In the genomic region with DNA sequence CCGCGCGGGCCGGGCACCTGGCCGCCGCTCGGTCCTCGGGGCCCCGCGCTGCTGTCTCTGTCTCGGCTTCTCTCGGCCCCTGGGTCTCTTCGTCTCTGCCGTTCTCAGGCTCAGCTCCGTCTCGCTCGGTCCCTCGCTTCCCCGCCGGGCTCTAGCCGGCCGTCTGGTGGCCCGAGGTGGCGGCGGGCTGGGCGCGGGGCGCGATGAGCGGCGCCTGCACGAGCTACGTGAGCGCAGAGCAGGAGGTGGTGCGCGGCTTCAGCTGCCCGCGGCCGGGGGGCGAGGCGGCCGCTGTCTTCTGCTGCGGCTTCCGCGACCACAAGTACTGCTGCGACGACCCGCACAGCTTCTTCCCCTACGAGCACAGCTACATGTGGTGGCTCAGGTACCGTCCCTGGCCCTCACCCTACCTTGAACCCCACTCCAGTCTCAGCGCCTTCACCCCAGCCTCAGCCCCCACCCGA, we compare ENCODE assay signal across 8 cellular contexts. TPM values are rescaled to one million over a fixed set of nuclear protein-coding genes. Genes with fewer than 3 reads are reported as not detected.
DNase-seq lines count a peak whose midpoint lies in the region; ATAC-seq, FAIRE-seq and TF ChIP-seq lines count a peak whose summit lies in the region.

No MANE protein-coding gene starts in this region.

- H3K4me3 Mint-ChIP-seq in activated T-helper 2 cell treated with anti-CD3 and anti-CD28 coated beads, Interferon-gamma antibody, Interleukin-2, Interleukin-4, amounts not matched to agents 10 μg/mL and 5 μg/mL and 100 μg/mL, durations not matched to agents 14 hours and 24 hours and 36 hours (ENCODE audit: low read depth), result peak overlapping the region; percentile 38

- H3K36me3 ChIP-seq in liver (ENCODE audit: control insufficient read depth in 4 of 4, insufficient read depth in 3 of 4, low read depth in 1 of 4, low read length in 3 of 4) (no peaks in the 10 kb centered on the region), HepG2 (replicated peaks in 1 of 2; ENCODE audit: control insufficient read depth in 1 of 2, insufficient read depth in 2 of 2, low read length in 2 of 2) (no peaks in the 10 kb centered on the region)

- H3K9ac ChIP-seq in liver (ENCODE audit: low read depth in 1 of 2, low read length in 2 of 2) (no peak overlapping the region), HepG2 (ENCODE audit: insufficient read depth, low read depth, low read length) (no peak overlapping the region)

- DNase-seq in HepG2 (ENCODE audit: low spot score) (no peak), left ventricle myocardium superior (no peak), NCI-H774 (lab: John Stamatoyannopoulos, UW) (no peak), cerebellar cortex (ENCODE audit: low spot score) (no peak)
- no peak for DNase-seq in activated T-helper 2 cell treated with anti-CD3 and anti-CD28 coated beads, Interferon-gamma antibody, Interleukin-2, Interleukin-4, amounts not matched to agents 10 μg/mL and 5 μg/mL and 100 μg/mL, durations not matched to agents 14 hours and 24 hours and 36 hours (ENCODE audit: low spot score)
- DNase-seq in stimulated activated CD4-positive, alpha-beta T cell treated with anti-CD3 and anti-CD28 coated beads, Interleukin-12 subunit alpha, Interleukin-12 subunit beta, amount 100 ng/mL, for 48 hours (ENCODE audit: low read depth in 2 of 3, low spot score in 1 of 3), result peak in 2 of 3 donors; percentile 2 to 24

- H3K4me1 ChIP-seq in liver (ENCODE audit: control insufficient read depth in 4 of 4, insufficient read depth in 4 of 4, low read length in 3 of 4) (peaks cover 0 to 5% (median 2%) of the 10 kb centered on the region in 4 donors), HepG2 (ENCODE audit: insufficient read depth, low read length) (peaks cover 61% of the 10 kb centered on the region)

- H3K9me3 Mint-ChIP-seq in activated T-helper 2 cell treated with anti-CD3 and anti-CD28 coated beads, Interferon-gamma antibody, Interleukin-2, Interleukin-4, amounts not matched to agents 10 μg/mL and 5 μg/mL and 100 μg/mL, durations not matched to agents 14 hours and 24 hours and 36 hours, result peaks cover 7% of the 10 kb centered on the region

- ATAC-seq in HepG2 (no peak), left ventricle myocardium superior (peak; percentile 25), GM18858 (IDR thresholded peaks at IDR 0.05; ENCODE audit: unreplicated experiment) (no peak)

- POLR2A ChIA-PET in HepG2 (lab: Yijun Ruan, JAX), result interaction anchor here (0.7 kb wide), 1 partner anchor 74 kb away, joined by 3 read pairs; no protein-coding TSS in a partner anchor

- 9% methylated on average over 52 of the region's 52 CpGs for WGBS in liver
- WGBS in HepG2 (ENCODE audit: low lambda C conversion rate), result 79% methylated on average over 41 of the region's 52 CpGs

- no peaks in the 10 kb centered on the region for H4K20me1 ChIP-seq in HepG2 (ENCODE audit: insufficient read depth, low read length)

- H3K4me3 ChIP-seq in liver (ENCODE audit: low read depth in 1 of 3, low read length in 3 of 3) (peak overlapping the region in 2 of 3 donors; percentile 17 to 49), HepG2 (replicated peaks in 1 of 3; ENCODE audit: insufficient read depth in 1 of 3, low read depth in 2 of 3, low read length in 3 of 3) (no peak overlapping the region)

- no TSS peak for BruUV-seq in HepG2 (replicated peaks; lab: Mats Ljungman, UMichigan)

- peaks cover 40% of the 10 kb centered on the region for H3K4me1 Mint-ChIP-seq in activated T-helper 2 cell treated with anti-CD3 and anti-CD28 coated beads, Interferon-gamma antibody, Interleukin-2, Interleukin-4, amounts not matched to agents 10 μg/mL and 5 μg/mL and 100 μg/mL, durations not matched to agents 14 hours and 24 hours and 36 hours (ENCODE audit: low read depth)

- H3K79me2 ChIP-seq in HepG2 (ENCODE audit: insufficient read depth, low read length), result no peaks in the 10 kb centered on the region

- no peak for TF ChIP-seq CTCF in liver (IDR thresholded peaks at IDR 0.05; ENCODE audit: low read depth, low read length, missing input control)
- no peak for TF ChIP-seq CTCF in HepG2 (CRISPR knock-in tag; IDR thresholded peaks at IDR 0.05)

- no peak for TF ChIP-seq EP300 in HepG2 (IDR thresholded peaks at IDR 0.05; ENCODE audit: low read depth in 2 of 2, low read length in 2 of 2)
- no peak for TF ChIP-seq EP300 in HepG2 (CRISPR knock-in tag; IDR thresholded peaks at IDR 0.05; ENCODE audit: borderline replicate concordance)

- intact Hi-C loops in HepG2 (cut with micrococcal nuclease; ENCODE audit: unreplicated experiment) (no loop called here), left ventricle myocardium superior (cut with micrococcal nuclease) (no loop called here)
- intact Hi-C loops in activated T-helper 2 cell treated with anti-CD3 and anti-CD28 coated beads, Interferon-gamma antibody, Interleukin-2, Interleukin-4, amounts not matched to agents 10 μg/mL and 5 μg/mL and 100 μg/mL, durations not matched to agents 14 hours and 24 hours and 36 hours (cut with micrococcal nuclease), result loop anchor here (2.0 kb wide), 1 partner anchor 31 kb away; the partner anchor contains the start of gene GPX7

- no peak for FAIRE-seq in HepG2 (lab: Jason Lieb, UNC)

- CTCF ChIA-PET in HepG2 (lab: Yijun Ruan, JAX; ENCODE audit: low intra/inter-chr PET ratio, low total read pairs), result no interaction called here

- H3K27ac ChIP-seq in liver (ENCODE audit: low read depth in 1 of 2, low read length in 2 of 2) (no peak overlapping the region), HepG2 (ENCODE audit: extremely low read length, insufficient read depth, low read length) (no peak overlapping the region)

- no peak for TF ChIP-seq RAD21 in liver (IDR thresholded peaks at IDR 0.05)
- no peak for TF ChIP-seq RAD21 in HepG2 (CRISPR knock-in tag; IDR thresholded peaks at IDR 0.05)

- H3K36me3 Mint-ChIP-seq in activated T-helper 2 cell treated with anti-CD3 and anti-CD28 coated beads, Interferon-gamma antibody, Interleukin-2, Interleukin-4, amounts not matched to agents 10 μg/mL and 5 μg/mL and 100 μg/mL, durations not matched to agents 14 hours and 24 hours and 36 hours (ENCODE audit: low read depth), result peaks cover 8% of the 10 kb centered on the region

- peaks cover 7% of the 10 kb centered on the region for H3K27me3 Mint-ChIP-seq in activated T-helper 2 cell treated with anti-CD3 and anti-CD28 coated beads, Interferon-gamma antibody, Interleukin-2, Interleukin-4, amounts not matched to agents 10 μg/mL and 5 μg/mL and 100 μg/mL, durations not matched to agents 14 hours and 24 hours and 36 hours (ENCODE audit: low read depth)

- in situ Hi-C loops in HepG2 (cut with HindIII; ENCODE audit: extremely low pct_ligation_motif_present, low pct_unique_long_range_greater_than_20kb), result no loop called here

- H3K27me3 ChIP-seq in liver (ENCODE audit: control insufficient read depth in 4 of 4, insufficient read depth in 4 of 4, low read length in 3 of 4), result peaks cover 0 to 6% (median 0%) of the 10 kb centered on the region in 4 donors
- peaks cover 2 to 7% of the 10 kb centered on the region in 2 experiments; a peak in 2 of 5 replicates for H3K27me3 ChIP-seq in HepG2 (ENCODE audit: control insufficient read depth in 1 of 2, insufficient read depth in 2 of 2, low read length in 2 of 2)

- H3K9me3 ChIP-seq in liver (ENCODE audit: control insufficient read depth in 4 of 4, low read length in 3 of 4) (no peaks in the 10 kb centered on the region), HepG2 (ENCODE audit: low read length) (no peaks in the 10 kb centered on the region)

- no peak overlapping the region for H3K4me2 ChIP-seq in HepG2 (ENCODE audit: low read depth, low read length)

- no peak overlapping the region for H2AFZ ChIP-seq in HepG2 (ENCODE audit: low read length)

- TF ChIP-seq POLR2A in HepG2 (IDR thresholded peaks at IDR 0.05; ENCODE audit: insufficient read depth in 1 of 2, low read depth in 2 of 2, low read length in 2 of 2), result no peak

- H3K27ac Mint-ChIP-seq in activated T-helper 2 cell treated with anti-CD3 and anti-CD28 coated beads, Interferon-gamma antibody, Interleukin-2, Interleukin-4, amounts not matched to agents 10 μg/mL and 5 μg/mL and 100 μg/mL, durations not matched to agents 14 hours and 24 hours and 36 hours, result peak overlapping the region; percentile 40

RNA-seq across cellular contexts. Expression of gene SHISAL2A, which starts 0.4 kb away (rescaled TPM):
- total RNA-seq in liver, result under 1 TPM; 0.14 to 0.33 TPM
- under 1 TPM in 1 of 2 donors, not detected in 1; 0.22 TPM for polyA plus RNA-seq in liver
- not detected in 2 replicates for total RNA-seq in HepG2 (2016; rRNA removed; fragmentation: Illumina TruSeq; extraction: Trizol)
- not detected in 2 replicates for total RNA-seq in HepG2 (2016; cell fraction: cytosol; rRNA removed; fragmentation: Illumina TruSeq; extraction: Trizol; ENCODE audit: low read depth)
- not detected in 2 replicates for total RNA-seq in HepG2 (2016; cell fraction: insoluble cytoplasmic fraction; rRNA removed; fragmentation: Illumina TruSeq; extraction: Trizol)
- not detected in 2 replicates for total RNA-seq in HepG2 (2016; cell fraction: membrane; rRNA removed; fragmentation: Illumina TruSeq; extraction: Trizol)
- not detected in 2 replicates for total RNA-seq in HepG2 (2016; cell fraction: nucleus; rRNA removed; fragmentation: Illumina TruSeq; extraction: Trizol)
- not detected in 2 replicates for polyA plus RNA-seq in HepG2 (2011; rRNA removed)
- polyA plus RNA-seq in HepG2 (2011; cell fraction: cytosol; rRNA removed), result not detected in 2 replicates
- not detected in 2 replicates for polyA plus RNA-seq in HepG2 (2011; cell fraction: nucleus; rRNA removed)
- polyA plus RNA-seq in HepG2 (2012), result not detected in 2 replicates
- not detected in 2 replicates for polyA plus RNA-seq in HepG2 (2016; cell fraction: cytosol; fragmentation: Illumina TruSeq; extraction: Trizol; ENCODE audit: low read depth)
- not detected in 2 replicates for polyA plus RNA-seq in HepG2 (2016; cell fraction: insoluble cytoplasmic fraction; fragmentation: Illumina TruSeq; extraction: Trizol; ENCODE audit: low read depth)
- polyA plus RNA-seq in HepG2 (2016; cell fraction: membrane; fragmentation: Illumina TruSeq; extraction: Trizol; ENCODE audit: low read depth), result not detected in 2 replicates
- not detected in 2 replicates for polyA plus RNA-seq in HepG2 (2016; cell fraction: nucleus; fragmentation: Illumina TruSeq; extraction: Trizol; ENCODE audit: insufficient read depth, low read depth)
- polyA minus RNA-seq in HepG2 (2011; rRNA and poly(A)+ RNA removed; ENCODE audit: low replicate concordance), result not detected in 2 replicates
- not detected in 2 replicates for polyA minus RNA-seq in HepG2 (2011; cell fraction: cytosol; rRNA and poly(A)+ RNA removed)
- polyA minus RNA-seq in HepG2 (2011; cell fraction: nucleus; rRNA and poly(A)+ RNA removed), result not detected in 2 replicates
- 1.9 and 2.5 TPM in 2 replicates for total RNA-seq in activated T-helper 2 cell treated with anti-CD3 and anti-CD28 coated beads, Interferon-gamma antibody, Interleukin-2, Interleukin-4, amounts not matched to agents 10 μg/mL and 5 μg/mL and 100 μg/mL, durations not matched to agents 14 hours and 24 hours and 36 hours
- not detected for total RNA-seq in left ventricle myocardium superior

RNA-seq across cellular contexts. Expression of gene GPX7, which starts 31.2 kb away (rescaled TPM):
- total RNA-seq in liver (10 to 100 TPM in 1 of 2 donors, 1 to 10 TPM in 1; 4.7 to 33.0 TPM), HepG2 (2016; rRNA removed; fragmentation: Illumina TruSeq; extraction: Trizol) (10.5 and 14.1 TPM in 2 replicates), left ventricle myocardium superior (4.2 TPM)
- polyA plus RNA-seq in liver (1 to 10 TPM; 3.9 to 7.0 TPM), HepG2 (2011; rRNA removed) (16.2 and 17.2 TPM in 2 replicates)
- total RNA-seq in HepG2 (2016; cell fraction: cytosol; rRNA removed; fragmentation: Illumina TruSeq; extraction: Trizol; ENCODE audit: low read depth), result 8.7 and 9.3 TPM in 2 replicates
- total RNA-seq in HepG2 (2016; cell fraction: insoluble cytoplasmic fraction; rRNA removed; fragmentation: Illumina TruSeq; extraction: Trizol), result 9.7 and 15.2 TPM in 2 replicates
- 13.8 and 16.2 TPM in 2 replicates for total RNA-seq in HepG2 (2016; cell fraction: membrane; rRNA removed; fragmentation: Illumina TruSeq; extraction: Trizol)
- total RNA-seq in HepG2 (2016; cell fraction: nucleus; rRNA removed; fragmentation: Illumina TruSeq; extraction: Trizol), result 10.8 and 12.2 TPM in 2 replicates
- polyA plus RNA-seq in HepG2 (2011; cell fraction: cytosol; rRNA removed), result 16.8 and 17.0 TPM in 2 replicates
- 8.6 and 8.7 TPM in 2 replicates for polyA plus RNA-seq in HepG2 (2011; cell fraction: nucleus; rRNA removed)
- 6.8 and 8.6 TPM in 2 replicates for polyA plus RNA-seq in HepG2 (2012)
- 11.6 and 12.7 TPM in 2 replicates for polyA plus RNA-seq in HepG2 (2016; cell fraction: cytosol; fragmentation: Illumina TruSeq; extraction: Trizol; ENCODE audit: low read depth)
- 11.0 and 12.6 TPM in 2 replicates for polyA plus RNA-seq in HepG2 (2016; cell fraction: insoluble cytoplasmic fraction; fragmentation: Illumina TruSeq; extraction: Trizol; ENCODE audit: low read depth)
- polyA plus RNA-seq in HepG2 (2016; cell fraction: membrane; fragmentation: Illumina TruSeq; extraction: Trizol; ENCODE audit: low read depth), result 14.9 and 18.3 TPM in 2 replicates
- polyA plus RNA-seq in HepG2 (2016; cell fraction: nucleus; fragmentation: Illumina TruSeq; extraction: Trizol; ENCODE audit: insufficient read depth, low read depth), result 22.5 and 22.7 TPM in 2 replicates
- polyA minus RNA-seq in HepG2 (2011; rRNA and poly(A)+ RNA removed; ENCODE audit: low replicate concordance), result 14.0 TPM in 1 of 2 replicates, not detected in the other
- polyA minus RNA-seq in HepG2 (2011; cell fraction: cytosol; rRNA and poly(A)+ RNA removed), result 7.2 and 8.1 TPM in 2 replicates
- 3.7 and 3.9 TPM in 2 replicates for polyA minus RNA-seq in HepG2 (2011; cell fraction: nucleus; rRNA and poly(A)+ RNA removed)
- 29.9 and 31.1 TPM in 2 replicates for total RNA-seq in activated T-helper 2 cell treated with anti-CD3 and anti-CD28 coated beads, Interferon-gamma antibody, Interleukin-2, Interleukin-4, amounts not matched to agents 10 μg/mL and 5 μg/mL and 100 μg/mL, durations not matched to agents 14 hours and 24 hours and 36 hours

Comparison
In these comparisons a context has a peak if more than half of its experiments do, and no peak if none do; other contexts are left out.
1. H3K4me3 ChIP-seq: peak in liver (2 of 3); none in HepG2 (0 of 3).
2. DNase-seq: peak in stimulated activated CD4-positive, alpha-beta T cell treated with anti-CD3 and anti-CD28 coated beads, Interleukin-12 subunit alpha, Interleukin-12 subunit beta, amount 100 ng/mL, for 48 hours (2 of 3); none in HepG2 (single experiment), activated T-helper 2 cell treated with anti-CD3 and anti-CD28 coated beads, Interferon-gamma antibody, Interleukin-2, Interleukin-4, amounts not matched to agents 10 μg/mL and 5 μg/mL and 100 μg/mL, durations not matched to agents 14 hours and 24 hours and 36 hours (single experiment), left ventricle myocardium superior (single experiment), NCI-H774 (single experiment) and cerebellar cortex (single experiment).